ENCODE assay signal across 13 cellular contexts in genomic region chr13:89832827-89833226, GRCh38.
"Had no signal": no experiment of that assay in that cellular context is flagged by ENCODE, and none has a peak within 500 bp of the region (broad histone marks: within the 10 kb centered on the region; RNA-seq: fewer than 3 reads in every experiment).

No MANE protein-coding gene starts in this region.

- H3K36me3 ChIP-seq: heart right ventricle, lower lobe of right lung had no signal

- H3K9me3 Mint-ChIP-seq: type B pancreatic cell had no signal

- FAIRE-seq: keratinocyte had no signal

- H3K4me3 Mint-ChIP-seq: activated CD4-positive, alpha-beta memory T cell treated with anti-CD3 and anti-CD28 coated beads for 36 hours; activated naive CD8-positive, alpha-beta T cell; natural killer cell treated with Interleukin-12 subunit alpha and Interleukin-12 subunit beta and Interleukin-15 and Interleukin-18, amount 100 ng/mL, for 72 hours; type B pancreatic cell had no signal

- ATAC-seq: heart right ventricle; lower lobe of right lung; natural killer cell treated with Interleukin-12 subunit alpha and Interleukin-12 subunit beta and Interleukin-15 and Interleukin-18, amount 100 ng/mL, for 72 hours had no signal

- H3K4me3 ChIP-seq: heart right ventricle, lower lobe of right lung had no signal

- H3K27ac ChIP-seq: heart right ventricle, lower lobe of right lung had no signal

- H3K27me3 ChIP-seq: heart right ventricle had no signal

- H3K36me3 Mint-ChIP-seq: activated CD4-positive, alpha-beta memory T cell treated with anti-CD3 and anti-CD28 coated beads for 36 hours; activated naive CD8-positive, alpha-beta T cell; type B pancreatic cell had no signal

- H3K9me3 ChIP-seq: lower lobe of right lung had no signal

- H3K27ac Mint-ChIP-seq: activated CD4-positive, alpha-beta memory T cell treated with anti-CD3 and anti-CD28 coated beads for 36 hours; activated naive CD8-positive, alpha-beta T cell; natural killer cell treated with Interleukin-12 subunit alpha and Interleukin-12 subunit beta and Interleukin-15 and Interleukin-18, amount 100 ng/mL, for 72 hours; type B pancreatic cell had no signal

- H3K27me3 Mint-ChIP-seq: activated CD4-positive, alpha-beta memory T cell treated with anti-CD3 and anti-CD28 coated beads for 36 hours; activated naive CD8-positive, alpha-beta T cell; natural killer cell treated with Interleukin-12 subunit alpha and Interleukin-12 subunit beta and Interleukin-15 and Interleukin-18, amount 100 ng/mL, for 72 hours; type B pancreatic cell had no signal

- DNase-seq: activated CD4-positive, alpha-beta memory T cell treated with anti-CD3 and anti-CD28 coated beads for 36 hours; activated CD4-positive, alpha-beta T cell treated with anti-CD3 and anti-CD28 coated beads for 1 hour; activated gamma-delta T cell; activated T-cell treated with anti-CD3 and anti-CD28 coated beads, Interleukin-2, amount 50 U/mL, for 48 hours; foreskin melanocyte; heart right ventricle; lower lobe of right lung; stimulated activated CD4-positive, alpha-beta T cell treated with anti-CD3 and anti-CD28 coated beads, Interleukin-12 subunit alpha, Interleukin-12 subunit beta, amount 100 ng/mL, for 4 hours; stimulated activated naive CD4-positive, alpha-beta T cell treated with Interleukin-2 at 50 U/mL for 16 hours had no signal

- H3K4me1 ChIP-seq: heart right ventricle, lower lobe of right lung had no signal
